8 cellular contexts compared by ENCODE assay signal in genomic region chr9:125409637-125410521, GRCh38.
A peak's percentile ranks its signal among the peaks of the same experiment; 100 is the strongest.
DNase-seq lines count a peak whose midpoint lies in the region; ATAC-seq and TF ChIP-seq lines count a peak whose summit lies in the region.

No MANE protein-coding gene starts in this region.

- H3K4me1 ChIP-seq in mammary epithelial cell (ENCODE audit: insufficient read depth, low read length) (peaks cover 9% of the 10 kb centered on the region), mucosa of descending colon (ENCODE audit: low read depth) (peaks cover 4% of the 10 kb centered on the region)

- no peak for TF ChIP-seq CTCF in MCF 10A (IDR thresholded peaks at IDR 0.05; ENCODE audit: unreplicated experiment)
- no peak for TF ChIP-seq CTCF in mammary epithelial cell (conservative IDR thresholded peaks at IDR 0.05 in 1 of 2, IDR thresholded peaks at IDR 0.05 in 1 of 2; ENCODE audit: extremely low read depth in 1 of 2, insufficient read depth in 1 of 2, low read depth in 1 of 2, low read length in 2 of 2)
- TF ChIP-seq CTCF in mucosa of descending colon (IDR thresholded peaks at IDR 0.05): no peak

- no peaks in the 10 kb centered on the region for H4K20me1 ChIP-seq in mammary epithelial cell (ENCODE audit: insufficient read depth, low read length)

- BruUV-seq in MCF 10A (replicated peaks; lab: Mats Ljungman, UMichigan): no TSS peak
- no TSS peak for BruUV-seq in mammary epithelial cell (replicated peaks; lab: Mats Ljungman, UMichigan)

- whole genome bisulfite sequencing in mammary epithelial cell (ENCODE audit: low coverage, missing lambda C conversion rate): 96% methylated on average over 11 of the region's 13 CpGs

- H3K4me3 Mint-ChIP-seq in MCF 10A (ENCODE audit: unreplicated experiment): peak overlapping the region; percentile 20
- peak overlapping the region; percentile 62 for H3K4me3 Mint-ChIP-seq in activated T-helper 2 cell treated with anti-CD3 and anti-CD28 coated beads, Interferon-gamma antibody, Interleukin-2, Interleukin-4, amounts not matched to agents 10 μg/mL and 5 μg/mL and 100 μg/mL, durations not matched to agents 14 hours and 24 hours and 36 hours (ENCODE audit: low read depth)

- in situ Hi-C loops in mammary epithelial cell (cut with MboI; ENCODE audit: low sequenced_read_pairs in 2 of 2): loop anchor here (5.0 to 25.0 kb wide), 5 partner anchors 817 to 1077 kb away; no protein-coding TSS in a partner anchor

- H3K4me2 ChIP-seq in mammary epithelial cell (ENCODE audit: insufficient read depth, low read depth, low read length): no peak overlapping the region

- peak; percentile 48 for ATAC-seq in mucosa of descending colon
- no peak for ATAC-seq in GM19463 (IDR thresholded peaks at IDR 0.05; ENCODE audit: unreplicated experiment)

- no peaks in the 10 kb centered on the region for H3K79me2 ChIP-seq in mammary epithelial cell (ENCODE audit: insufficient read depth, low read length)

- no peak overlapping the region for H3K27ac Mint-ChIP-seq in MCF 10A (ENCODE audit: low read depth, unreplicated experiment)
- peak overlapping the region; percentile 24 for H3K27ac Mint-ChIP-seq in activated T-helper 2 cell treated with anti-CD3 and anti-CD28 coated beads, Interferon-gamma antibody, Interleukin-2, Interleukin-4, amounts not matched to agents 10 μg/mL and 5 μg/mL and 100 μg/mL, durations not matched to agents 14 hours and 24 hours and 36 hours

- peaks cover 9% of the 10 kb centered on the region for H3K4me1 Mint-ChIP-seq in MCF 10A (ENCODE audit: insufficient read depth, unreplicated experiment)
- H3K4me1 Mint-ChIP-seq in activated T-helper 2 cell treated with anti-CD3 and anti-CD28 coated beads, Interferon-gamma antibody, Interleukin-2, Interleukin-4, amounts not matched to agents 10 μg/mL and 5 μg/mL and 100 μg/mL, durations not matched to agents 14 hours and 24 hours and 36 hours (ENCODE audit: low read depth): peaks cover 11% of the 10 kb centered on the region

- DNase-seq in MCF 10A (ENCODE audit: unreplicated experiment): peak; percentile 26
- DNase-seq in mammary epithelial cell: no peak
- DNase-seq in NCI-H1930 (lab: John Stamatoyannopoulos, UW): peak; percentile 72 to 73
- DNase-seq in activated T-helper 2 cell treated with anti-CD3 and anti-CD28 coated beads, Interferon-gamma antibody, Interleukin-2, Interleukin-4, amounts not matched to agents 10 μg/mL and 5 μg/mL and 100 μg/mL, durations not matched to agents 14 hours and 24 hours and 36 hours (ENCODE audit: low spot score): peak; percentile 21
- no peak for DNase-seq in mucosa of descending colon
- no peak for DNase-seq in midbrain (lab: John Stamatoyannopoulos, UW)
- DNase-seq in NCI-H2029 (lab: John Stamatoyannopoulos, UW): no peak

- H3K36me3 ChIP-seq in mammary epithelial cell (ENCODE audit: insufficient read depth, low read length) (no peaks in the 10 kb centered on the region), mucosa of descending colon (ENCODE audit: low read depth) (no peaks in the 10 kb centered on the region)

- peaks cover 18% of the 10 kb centered on the region for H3K36me3 Mint-ChIP-seq in MCF 10A (ENCODE audit: insufficient read depth, unreplicated experiment)
- no peaks in the 10 kb centered on the region for H3K36me3 Mint-ChIP-seq in activated T-helper 2 cell treated with anti-CD3 and anti-CD28 coated beads, Interferon-gamma antibody, Interleukin-2, Interleukin-4, amounts not matched to agents 10 μg/mL and 5 μg/mL and 100 μg/mL, durations not matched to agents 14 hours and 24 hours and 36 hours (ENCODE audit: low read depth)

- peaks cover 14% of the 10 kb centered on the region for H3K27me3 Mint-ChIP-seq in MCF 10A (ENCODE audit: insufficient read depth, unreplicated experiment)
- H3K27me3 Mint-ChIP-seq in activated T-helper 2 cell treated with anti-CD3 and anti-CD28 coated beads, Interferon-gamma antibody, Interleukin-2, Interleukin-4, amounts not matched to agents 10 μg/mL and 5 μg/mL and 100 μg/mL, durations not matched to agents 14 hours and 24 hours and 36 hours (ENCODE audit: low read depth): peaks cover 15% of the 10 kb centered on the region

- POLR2A ChIA-PET in MCF 10A (lab: Yijun Ruan, JAX): no interaction called here

- H3K9ac ChIP-seq in mammary epithelial cell (ENCODE audit: insufficient read depth, low read length): no peak overlapping the region

- H3K9me3 ChIP-seq in mammary epithelial cell (replicated peaks; ENCODE audit: insufficient read depth, low read length): no peaks in the 10 kb centered on the region
- H3K9me3 ChIP-seq in mucosa of descending colon: no peaks in the 10 kb centered on the region

- no peaks in the 10 kb centered on the region for H3K27me3 ChIP-seq in mammary epithelial cell (ENCODE audit: insufficient read depth, low read length)

- H3K4me3 ChIP-seq in mammary epithelial cell (replicated peaks in 1 of 3; ENCODE audit: insufficient read depth in 1 of 3, low read depth in 2 of 3, low read length in 3 of 3): no peak overlapping the region
- H3K4me3 ChIP-seq in mucosa of descending colon: no peak overlapping the region

- no peak overlapping the region for H2AFZ ChIP-seq in mammary epithelial cell (ENCODE audit: low read depth, low read length)

- H3K27ac ChIP-seq in mammary epithelial cell (ENCODE audit: insufficient read depth, low read depth, low read length): no peak overlapping the region

- intact Hi-C loops in MCF 10A (cut with micrococcal nuclease) (loop anchor here (2.0 to 5.0 kb wide), 3 partner anchors 337 to 1082 kb away; partner anchors contain the start of gene PBX3), mammary epithelial cell (cut with micrococcal nuclease) (loop anchor here (2.0 to 5.0 kb wide), 4 partner anchors 222 to 987 kb away; partner anchors contain the start of gene PBX3), mucosa of descending colon (cut with DNase I, micrococcal nuclease) (loop anchor here (5.0 to 10.0 kb wide), 5 partner anchors 222 to 825 kb away; partner anchors contain the start of gene PBX3 (in 1 of the 2))
- intact Hi-C loops in activated T-helper 2 cell treated with anti-CD3 and anti-CD28 coated beads, Interferon-gamma antibody, Interleukin-2, Interleukin-4, amounts not matched to agents 10 μg/mL and 5 μg/mL and 100 μg/mL, durations not matched to agents 14 hours and 24 hours and 36 hours (cut with micrococcal nuclease): loop anchor here (5.0 kb wide), 1 partner anchor 1082 kb away; no protein-coding TSS in a partner anchor

- CTCF ChIA-PET in MCF 10A (lab: Yijun Ruan, JAX) (interaction anchor here (0.6 to 0.7 kb wide), 3 partner anchors 667 to 1034 kb away, joined by 3 to 5 read pairs (median 3); no protein-coding TSS in a partner anchor), mammary epithelial cell (lab: Charles Lee; ENCODE audit: low non-redundant PET) (no interaction called here)

- no peaks in the 10 kb centered on the region for H3K9me3 Mint-ChIP-seq in MCF 10A (ENCODE audit: unreplicated experiment)
- H3K9me3 Mint-ChIP-seq in activated T-helper 2 cell treated with anti-CD3 and anti-CD28 coated beads, Interferon-gamma antibody, Interleukin-2, Interleukin-4, amounts not matched to agents 10 μg/mL and 5 μg/mL and 100 μg/mL, durations not matched to agents 14 hours and 24 hours and 36 hours: no peaks in the 10 kb centered on the region

- dilution Hi-C loops in mammary epithelial cell (cut with HindIII; ENCODE audit: low sequenced_read_pairs): no loop called here

Comparison
In these comparisons a context has a peak if more than half of its experiments do, and no peak if none do; other contexts are left out.
1. DNase-seq: peak in MCF 10A (single experiment), NCI-H1930 (2 of 2) and activated T-helper 2 cell treated with anti-CD3 and anti-CD28 coated beads, Interferon-gamma antibody, Interleukin-2, Interleukin-4, amounts not matched to agents 10 μg/mL and 5 μg/mL and 100 μg/mL, durations not matched to agents 14 hours and 24 hours and 36 hours (single experiment); none in mammary epithelial cell (single experiment), mucosa of descending colon (0 of 3), midbrain (single experiment) and NCI-H2029 (single experiment).